Comparison of ENCODE assay signal across 21 cellular contexts in genomic region chr17:74150428-74151025, GRCh38. TPM values are rescaled to one million over a fixed set of nuclear protein-coding genes. Genes with fewer than 3 reads are reported as not detected.
DNase-seq lines count a peak whose midpoint lies in the region; ATAC-seq, FAIRE-seq and TF ChIP-seq lines count a peak whose summit lies in the region.
"Had no signal": no experiment of that assay in that cellular context is flagged by ENCODE, and none has a peak within 500 bp of the region (broad histone marks: within the 10 kb centered on the region; RNA-seq: fewer than 3 reads in every experiment).

No MANE protein-coding gene starts in this region.

- no TSS peak for BruUV-seq in Calu3 (replicated peaks; lab: Mats Ljungman, UMichigan)

- H3K9me3 Mint-ChIP-seq in Calu3 (ENCODE audit: low read depth, unreplicated experiment): no peaks in the 10 kb centered on the region
- H3K9me3 Mint-ChIP-seq in activated naive CD4-positive, alpha-beta T cell treated with anti-CD3 and anti-CD28 coated beads, Interleukin-2, amount 50 U/mL, for 72 hours: no peaks in the 10 kb centered on the region

- H3K4me1 ChIP-seq in body of pancreas: peaks cover 7% of the 10 kb centered on the region
- H3K4me1 ChIP-seq: Peyer's patch had no signal

- CTCF ChIA-PET in Calu3 (lab: Charles Lee): interaction anchor here (0.7 to 1.0 kb wide), 2 partner anchors 99 to 102 kb away, joined by 7 to 9 read pairs; no protein-coding TSS in a partner anchor

- peak overlapping the region in 1 of 4 donors; percentile 5 for H3K27ac ChIP-seq in body of pancreas
- H3K27ac ChIP-seq: Peyer's patch had no signal

- 32 to 35% methylated on average over 8 to 14 of the region's 14 CpGs for WGBS in body of pancreas, 2 donors

- no peak overlapping the region for H3K4me3 Mint-ChIP-seq in Calu3 (ENCODE audit: low read depth, unreplicated experiment)
- H3K4me3 Mint-ChIP-seq: IgD-negative memory B cell had no signal

- H3K27me3 ChIP-seq in body of pancreas: no peaks in the 10 kb centered on the region
- H3K27me3 ChIP-seq: Peyer's patch had no signal

- H3K27me3 Mint-ChIP-seq in Calu3 (ENCODE audit: unreplicated experiment): peaks cover 27% of the 10 kb centered on the region

- H3K27ac Mint-ChIP-seq in Calu3 (ENCODE audit: unreplicated experiment): no peak overlapping the region
- no peak overlapping the region for H3K27ac Mint-ChIP-seq in activated naive CD4-positive, alpha-beta T cell treated with anti-CD3 and anti-CD28 coated beads, Interleukin-2, amount 50 U/mL, for 72 hours
- H3K27ac Mint-ChIP-seq: IgD-negative memory B cell had no signal

- no peak for TF ChIP-seq CTCF in Calu3 (IDR thresholded peaks at IDR 0.05; ENCODE audit: unreplicated experiment)
- TF ChIP-seq CTCF in body of pancreas (IDR thresholded peaks at IDR 0.05): no peak
- no peak for TF ChIP-seq CTCF in foreskin fibroblast (IDR thresholded peaks at IDR 0.05; ENCODE audit: low read depth, low read length)

- no peaks in the 10 kb centered on the region for H3K9me3 ChIP-seq in body of pancreas
- H3K9me3 ChIP-seq: Peyer's patch had no signal

- H3K36me3 ChIP-seq in body of pancreas (replicated peaks in 1 of 2; ENCODE audit: insufficient read depth in 1 of 2, low read depth in 2 of 2): no peaks in the 10 kb centered on the region
- H3K36me3 ChIP-seq: Peyer's patch had no signal

- TF ChIP-seq POLR2A in body of pancreas (IDR thresholded peaks at IDR 0.05): no peak
- TF ChIP-seq POLR2A in GM12892 (IDR thresholded peaks at IDR 0.05; ENCODE audit: low read depth, low read length): no peak

- H3K4me3 ChIP-seq in body of pancreas (no peak overlapping the region), foreskin fibroblast (ENCODE audit: low read depth in 1 of 2, low read length in 2 of 2) (no peak overlapping the region)
- H3K4me3 ChIP-seq: Peyer's patch had no signal

- peak; percentile 75 for DNase-seq in Calu3
- DNase-seq in body of pancreas: peak; percentile 12 to 46 (median 24)
- DNase-seq in left kidney (ENCODE audit: low read depth, low spot score): peak; percentile 74
- DNase-seq in posterior vena cava (ENCODE audit: low spot score): peak; percentile 48
- DNase-seq in SK-N-DZ (ENCODE audit: low spot score): no peak
- DNase-seq in activated naive CD4-positive, alpha-beta T cell treated with anti-CD3 and anti-CD28 coated beads, Interleukin-2, amount 50 U/mL, for 72 hours (ENCODE audit: low spot score in 2 of 2): no peak
- no peak for DNase-seq in GM12892 (ENCODE audit: insufficient read length)
- DNase-seq in foreskin fibroblast: no peak
- DNase-seq: C1 segment of cervical spinal cord, DND-41, GF-D8, H7, NCI-H1105 treated with DMSO at 0.1 percent for 48 hours, NCI-H1694 treated with DMSO at 0.1 percent for 48 hours, NCI-H226, NCI-H524 treated with DMSO at 0.1 percent for 48 hours, Peyer's patch, Right ventricle myocardium superior had no signal

- H3K4me1 Mint-ChIP-seq in Calu3 (ENCODE audit: low read depth, unreplicated experiment): peaks cover 34% of the 10 kb centered on the region
- H3K4me1 Mint-ChIP-seq: IgD-negative memory B cell had no signal

- intact Hi-C loops in Calu3 (cut with micrococcal nuclease; ENCODE audit: unreplicated experiment) (no loop called here), body of pancreas (cut with DNase I) (no loop called here), posterior vena cava (cut with DNase I) (no loop called here)

- peak; percentile 48 for ATAC-seq in body of pancreas
- ATAC-seq in activated naive CD4-positive, alpha-beta T cell treated with anti-CD3 and anti-CD28 coated beads, Interleukin-2, amount 50 U/mL, for 72 hours: no peak

- FAIRE-seq in GM12892 (lab: Jason Lieb, UNC): no peak
- FAIRE-seq: A204.1, HTR-8/SVneo had no signal

- H3K36me3 Mint-ChIP-seq in Calu3 (ENCODE audit: insufficient read depth, unreplicated experiment): peaks cover 2% of the 10 kb centered on the region
- no peaks in the 10 kb centered on the region for H3K36me3 Mint-ChIP-seq in activated naive CD4-positive, alpha-beta T cell treated with anti-CD3 and anti-CD28 coated beads, Interleukin-2, amount 50 U/mL, for 72 hours

RNA-seq across cellular contexts. Expression of gene RPL38, which starts 53.0 kb away (rescaled TPM):
- total RNA-seq in Calu3 (2022): 708 and 725 TPM in 2 replicates
- 100 to 1,000 TPM; 141 to 156 TPM for total RNA-seq in body of pancreas
- total RNA-seq in posterior vena cava: 100 to 1,000 TPM; 560 to 702 TPM
- 501 and 546 TPM in 2 replicates for polyA plus RNA-seq in SK-N-DZ (2014; cell fraction: cytosol; rRNA removed)
- polyA plus RNA-seq in SK-N-DZ (2014; cell fraction: nucleus; rRNA removed): 444 and 461 TPM in 2 replicates
- 1,000 to 10,000 TPM; 1,423 to 1,466 TPM for total RNA-seq in activated naive CD4-positive, alpha-beta T cell treated with anti-CD3 and anti-CD28 coated beads, Interleukin-2, amount 50 U/mL, for 72 hours
- polyA plus RNA-seq in GM12892 (2012; ENCODE audit: missing spikeins): 3,198 TPM

Comparison
In these comparisons a context has a peak if more than half of its experiments do, and no peak if none do; other contexts are left out.
1. DNase-seq: peak in Calu3 (single experiment), body of pancreas (4 of 4), left kidney (single experiment) and posterior vena cava (single experiment); none in SK-N-DZ (single experiment), activated naive CD4-positive, alpha-beta T cell treated with anti-CD3 and anti-CD28 coated beads, Interleukin-2, amount 50 U/mL, for 72 hours (0 of 2), GM12892 (single experiment) and foreskin fibroblast (0 of 2).